Comparison of ENCODE assay signal across 8 cellular contexts in the genomic region with DNA sequence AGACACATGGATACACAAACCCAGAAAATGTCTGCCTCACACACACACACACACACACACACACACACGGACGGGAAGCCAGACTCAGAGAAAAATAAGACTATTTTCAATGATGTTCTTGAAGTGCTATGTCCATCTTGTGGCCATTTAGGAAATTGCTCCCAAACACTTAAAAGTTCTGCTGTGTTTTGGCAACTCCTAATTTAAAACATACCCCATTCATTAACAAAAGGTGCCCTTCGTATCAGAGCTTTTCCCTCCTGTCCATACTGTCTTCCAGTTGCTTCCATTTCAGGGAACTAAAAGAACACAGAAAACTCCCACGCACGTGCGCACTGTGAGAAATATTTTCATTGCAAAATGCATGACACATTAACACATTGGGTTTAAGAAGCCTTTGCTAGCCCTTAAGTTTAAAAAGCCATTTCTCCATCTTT. TPM values are rescaled to one million over a fixed set of nuclear protein-coding genes. Genes with fewer than 3 reads are reported as not detected.
DNase-seq lines count a peak whose midpoint lies in the region; ATAC-seq, FAIRE-seq and TF ChIP-seq lines count a peak whose summit lies in the region.

No MANE protein-coding gene starts in this region.

- CTCF ChIA-PET in GM10248 (lab: Yijun Ruan, JAX) = interaction anchor here (0.9 to 2.9 kb wide), 9 partner anchors 8 to 1055 kb away, joined by 3 to 11 read pairs (median 5); no protein-coding TSS in a partner anchor

- DNase-seq in GM10248 (ENCODE audit: extremely low spot score) = peak; percentile 52
- DNase-seq in Kasumi-1 (lab: John Stamatoyannopoulos, UW) = peak; percentile 80 to 86
- peak; percentile 23 for DNase-seq in RCC 7860 (ENCODE audit: low spot score)
- peak; percentile 23 to 79 for DNase-seq in dermis microvascular lymphatic vessel endothelial cell (ENCODE audit: low read depth in 2 of 2)
- peak; percentile 33 for DNase-seq in middle frontal gyrus (ENCODE audit: extremely low spot score, low spot score)
- no peak for DNase-seq in activated CD8-positive, alpha-beta memory T cell treated with anti-CD3 and anti-CD28 coated beads, Interleukin-2, amount 50 U/mL, for 48 hours

- POLR2A ChIA-PET in GM10248 (lab: Yijun Ruan, JAX) = no interaction called here

- TF ChIP-seq CTCF in GM10248 (IDR thresholded peaks at IDR 0.05; ENCODE audit: control extremely low read depth, extremely low read depth, low read depth, missing control alignments) = peak; percentile 58

- FAIRE-seq in A204.1 (lab: Jason Lieb, UNC) (peak; percentile 62), RCC 7860 (lab: Jason Lieb, UNC) (no peak)

- no peak for ATAC-seq in GM19035 (IDR thresholded peaks at IDR 0.05; ENCODE audit: unreplicated experiment)

RNA-seq across cellular contexts. Expression of gene SLC12A1, which starts 44.6 kb away (rescaled TPM):
- total RNA-seq in dermis microvascular lymphatic vessel endothelial cell = not detected in 2 replicates

RNA-seq across cellular contexts. Expression of gene CTXN2, which starts 59.2 kb away (rescaled TPM):
- total RNA-seq in dermis microvascular lymphatic vessel endothelial cell = not detected in 2 replicates
